In the genomic region with DNA sequence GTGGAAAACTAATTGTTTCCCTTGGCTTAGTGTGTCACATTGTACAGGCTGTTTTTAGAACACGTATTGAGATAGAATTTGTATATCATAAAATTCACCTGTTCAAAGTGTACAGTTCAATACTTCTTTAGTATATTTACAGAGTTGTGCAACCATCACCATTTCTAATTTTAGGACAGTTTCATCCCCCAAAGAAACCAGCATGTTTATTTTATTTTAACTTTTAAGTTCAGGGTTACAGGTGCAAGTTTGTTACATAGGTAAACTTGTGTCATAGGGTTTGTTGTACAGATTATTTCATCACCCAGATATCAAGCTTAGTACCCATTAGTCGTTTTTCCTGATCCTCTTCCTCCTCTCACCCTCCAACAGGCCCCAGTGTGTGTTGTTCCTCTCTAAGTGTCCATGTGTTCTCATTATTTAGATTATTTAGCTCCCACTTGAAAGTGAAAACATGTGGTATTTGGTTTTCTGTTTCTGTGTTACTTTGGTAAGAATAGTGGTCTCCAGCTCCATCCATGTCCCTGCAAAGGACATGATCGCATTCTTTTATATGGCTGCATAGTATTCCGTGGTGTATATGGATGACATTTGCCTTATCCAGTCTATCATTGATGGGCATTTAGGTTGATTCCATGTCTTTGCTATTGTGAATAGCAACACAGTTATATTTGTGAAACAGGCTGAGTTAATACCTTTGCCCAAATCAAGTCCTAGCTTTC, we compare ENCODE assay signal across 21 cellular contexts. TPM values are rescaled to one million over a fixed set of nuclear protein-coding genes. Genes with fewer than 3 reads are reported as not detected.
"Had no signal": no experiment of that assay in that cellular context is flagged by ENCODE, and none has a peak within 500 bp of the region (broad histone marks: within the 10 kb centered on the region; RNA-seq: fewer than 3 reads in every experiment).

No MANE protein-coding gene starts in this region.

- H3K27ac ChIP-seq: cardiac muscle cell, dorsolateral prefrontal cortex, ovary, tibial nerve, vagina had no signal

- H3K9me3 ChIP-seq: ovary, tibial nerve, vagina had no signal

- DNase-seq: activated CD4-positive, CD25-positive, alpha-beta regulatory T cell treated with anti-CD3 and anti-CD28 coated beads, Interleukin-2, amount 50 U/mL, for 72 hours; activated naive CD4-positive, alpha-beta T cell treated with anti-CD3 and anti-CD28 coated beads for 36 hours; dorsolateral prefrontal cortex; endodermal cell; erythroblast; ovary; stimulated activated CD4-positive, alpha-beta T cell treated with anti-CD3 and anti-CD28 coated beads, Interleukin-15, amount 100 ng/mL, for 24 hours; stimulated activated CD4-positive, alpha-beta T cell treated with anti-CD3 and anti-CD28 coated beads, Interleukin-4, amount 100 ng/mL, for 1 hour; stimulated activated naive B cell treated with anti-CD40 and anti-IgM and Interleukin-4, amounts not matched to agents 10 μg/mL and 1 μg/mL and 100 μg/mL, for 72 hours; T-helper 1 cell; T1000 had no signal

- H3K36me3 ChIP-seq: cardiac muscle cell, ovary, tibial nerve, vagina had no signal

- H3K4me3 ChIP-seq: cardiac muscle cell, dorsolateral prefrontal cortex, ovary, tibial nerve, vagina had no signal

- ATAC-seq: activated T-helper 17 cell treated with anti-CD3 and anti-CD28 coated beads, Interleukin-2, amount 50 U/mL, for 72 hours; stimulated activated naive B cell treated with anti-CD40 and anti-IgM and Interleukin-4, amounts not matched to agents 10 μg/mL and 1 μg/mL and 100 μg/mL, for 72 hours had no signal

- H3K27me3 ChIP-seq: cardiac muscle cell, dorsolateral prefrontal cortex, ovary, tibial nerve, vagina had no signal

RNA-seq across cellular contexts. Expression of gene TMEM61, which starts 58.2 kb away (rescaled TPM):
- total RNA-seq: activated CD8-positive, alpha-beta memory T cell treated with anti-CD3 and anti-CD28 coated beads for 36 hours; activated naive CD4-positive, alpha-beta T cell treated with anti-CD3 and anti-CD28 coated beads for 36 hours; activated T-helper 17 cell treated with anti-CD3 and anti-CD28 coated beads, Interleukin-2, amount 50 U/mL, for 72 hours; cardiac muscle cell; endodermal cell; glomerular endothelial cell; lung microvascular endothelial cell; neural crest cell; skeletal muscle tissue; subcutaneous adipose tissue had no signal
- polyA plus RNA-seq: cardiac muscle cell had no signal
